ENCODE assay signal across 8 cellular contexts in genomic region chr11:3160252-3161031, GRCh38. TPM values are rescaled to one million over a fixed set of nuclear protein-coding genes. Genes with fewer than 3 reads are reported as not detected.
DNase-seq lines count a peak whose midpoint lies in the region; ATAC-seq and TF ChIP-seq lines count a peak whose summit lies in the region.

No MANE protein-coding gene starts in this region.

- TF ChIP-seq POLR2A in adrenal gland (IDR thresholded peaks at IDR 0.05), result peak; percentile 16 to 24
- no peak for TF ChIP-seq POLR2A in GM18505 (IDR thresholded peaks at IDR 0.05; ENCODE audit: borderline replicate concordance, extremely low read depth, insufficient read depth, insufficient read length)

- peak; percentile 87 for ATAC-seq in Right ventricle myocardium superior (ENCODE audit: poor library complexity)
- ATAC-seq in aorta (ENCODE audit: low FRiP score), result peak; percentile 89
- ATAC-seq in GM18505 (IDR thresholded peaks at IDR 0.05; ENCODE audit: unreplicated experiment), result no peak
- no peak for ATAC-seq in GM18517 (IDR thresholded peaks at IDR 0.05; ENCODE audit: unreplicated experiment)

- no peak for TF ChIP-seq CTCF in adrenal gland (IDR thresholded peaks at IDR 0.05)

- no peak overlapping the region for H2AFZ ChIP-seq in neuron (ENCODE audit: low read depth, low read length)

- peak overlapping the region in 3 of 4 donors; percentile 18 to 68 (median 37) for H3K4me3 ChIP-seq in adrenal gland
- H3K4me3 ChIP-seq in neuron (ENCODE audit: low read length), result peak overlapping the region; percentile 46
- H3K4me3 ChIP-seq in aorta (ENCODE audit: low read length in 2 of 2), result peak overlapping the region; percentile 10 to 46

- H3K27ac ChIP-seq in adrenal gland (peak overlapping the region in 4 of 5 donors; percentile 0 to 88 (median 64)), aorta (ENCODE audit: low read depth in 1 of 2, low read length in 2 of 2) (peak overlapping the region; percentile 57 to 76)

- DNase-seq in DMS53 treated with DMSO at 0.1 percent for 48 hours (lab: John Stamatoyannopoulos, UW; ENCODE audit: unreplicated experiment), result peak; percentile 42
- DNase-seq in NCI-H128 (lab: John Stamatoyannopoulos, UW; ENCODE audit: unreplicated experiment), result peak; percentile 40
- DNase-seq in adrenal gland, result peak; percentile 88 to 96 (median 92)
- DNase-seq in Right ventricle myocardium superior, result peak; percentile 94
- peak; percentile 94 to 96 for DNase-seq in aorta

- WGBS in adrenal gland, 4 donors, result 0 to 3% (median 2%) methylated on average over 29 to 48 of the region's 48 CpGs
- 2 to 5% methylated on average over 45 to 48 of the region's 48 CpGs for WGBS in aorta, 2 donors

- H3K27me3 ChIP-seq in adrenal gland (no peaks in the 10 kb centered on the region), neuron (ENCODE audit: insufficient read depth, low read length) (no peaks in the 10 kb centered on the region), aorta (ENCODE audit: control insufficient read depth in 1 of 2, insufficient read depth in 2 of 2, low read length in 1 of 2) (no peaks in the 10 kb centered on the region)

- intact Hi-C loops in adrenal gland (cut with DNase I) (no loop called here), Right ventricle myocardium superior (cut with DNase I) (no loop called here), aorta (cut with DNase I) (loop anchor here in 1 of 2 donors (2.0 kb wide), 1 partner anchor 38 kb away; no protein-coding TSS in a partner anchor)

- H3K4me1 ChIP-seq in adrenal gland (replicated peaks in 1 of 2) (peaks cover 10 to 38% of the 10 kb centered on the region in 2 donors), neuron (ENCODE audit: insufficient read depth, low read length) (peaks cover 40% of the 10 kb centered on the region), aorta (ENCODE audit: control insufficient read depth in 1 of 2, insufficient read depth in 2 of 2, low read length in 2 of 2) (no peaks in the 10 kb centered on the region)

- H3K36me3 ChIP-seq in adrenal gland (replicated peaks in 1 of 2) (no peaks in the 10 kb centered on the region), neuron (ENCODE audit: insufficient read depth, low read length) (no peaks in the 10 kb centered on the region), aorta (ENCODE audit: control insufficient read depth in 1 of 2, insufficient read depth in 2 of 2, low read length in 1 of 2) (no peaks in the 10 kb centered on the region)

- H3K9me3 ChIP-seq in adrenal gland (replicated peaks in 1 of 3) (no peaks in the 10 kb centered on the region), neuron (ENCODE audit: low read length) (no peaks in the 10 kb centered on the region), aorta (ENCODE audit: control insufficient read depth, low read length) (no peaks in the 10 kb centered on the region)

RNA-seq across cellular contexts. Expression of gene OSBPL5, which starts 4.7 kb away (rescaled TPM):
- total RNA-seq in adrenal gland (10 to 100 TPM; 12.0 to 29.3 (median 21.8) TPM), Right ventricle myocardium superior (15.3 TPM), aorta (10 to 100 TPM; 64.1 to 69.1 TPM)
- polyA plus RNA-seq in adrenal gland (10 to 100 TPM in 2 of 3 donors, 1 to 10 TPM in 1; 2.7 to 30.6 (median 18.9) TPM), aorta (10 to 100 TPM; 11.9 to 48.4 TPM)

RNA-seq across cellular contexts. Expression of gene MRGPRG, which starts 58.2 kb away (rescaled TPM):
- total RNA-seq in adrenal gland, result not detected
- not detected for polyA plus RNA-seq in adrenal gland
- total RNA-seq in Right ventricle myocardium superior, result not detected
- not detected for total RNA-seq in aorta
- polyA plus RNA-seq in aorta, result not detected

Comparison
In these comparisons a context has a peak if more than half of its experiments do, and no peak if none do; other contexts are left out.
1. DNase-seq: peak in every context shown above with its lines; median percentile 95 in aorta; 94 in Right ventricle myocardium superior; 92 in adrenal gland; 42 in DMS53 treated with DMSO at 0.1 percent for 48 hours; 40 in NCI-H128.
2. ATAC-seq: peak in Right ventricle myocardium superior (single experiment) and aorta (single experiment); none in GM18505 (single experiment) and GM18517 (single experiment).
3. Peak in every context shown above with its lines, with median percentiles within 50 percentile points of each other: H3K4me3 ChIP-seq.